ENCODE assay signal across 17 cellular contexts in the genomic region with DNA sequence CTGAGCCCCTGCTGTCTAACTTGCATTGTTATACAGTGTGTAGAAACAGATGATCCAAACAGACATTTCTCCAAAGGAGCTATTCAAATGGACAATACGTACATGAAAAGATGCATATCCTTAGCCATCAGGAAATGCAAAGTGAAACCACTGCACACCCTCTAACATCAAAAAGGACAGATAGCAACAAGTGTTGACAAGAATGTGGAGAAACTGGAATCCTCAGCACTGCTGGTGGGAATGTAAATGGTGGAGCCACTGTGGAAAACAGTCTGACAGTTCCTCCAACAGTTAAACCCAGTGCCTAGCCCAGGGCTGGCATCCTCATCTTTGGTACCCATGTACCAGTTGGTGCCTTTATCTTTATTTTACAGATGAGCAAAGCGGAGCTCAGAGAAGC. TPM values are rescaled to one million over a fixed set of nuclear protein-coding genes. Genes with fewer than 3 reads are reported as not detected.
DNase-seq lines count a peak whose midpoint lies in the region; ATAC-seq and TF ChIP-seq lines count a peak whose summit lies in the region.
"Had no signal": no experiment of that assay in that cellular context is flagged by ENCODE, and none has a peak within 500 bp of the region (broad histone marks: within the 10 kb centered on the region; RNA-seq: fewer than 3 reads in every experiment).

No MANE protein-coding gene starts in this region.

- no peaks in the 10 kb centered on the region for H3K27me3 Mint-ChIP-seq in stimulated activated naive CD8-positive, alpha-beta T cell treated with anti-CD3 and anti-CD28 coated beads, Interleukin-15, Interleukin-2, amounts not matched to agents 100 ng/mL and 50 ng/mL, for 24 hours
- H3K27me3 Mint-ChIP-seq in activated naive CD8-positive, alpha-beta T cell treated with anti-CD3 and anti-CD28 coated beads for 36 hours = no peaks in the 10 kb centered on the region
- no peaks in the 10 kb centered on the region for H3K27me3 Mint-ChIP-seq in naive thymus-derived CD8-positive, alpha-beta T cell

- POLR2A ChIA-PET in naive thymus-derived CD8-positive, alpha-beta T cell (lab: Charles Lee) = interaction anchor here (0.8 to 41.6 kb wide), 5 partner anchors 11 to 281 kb away, joined by 3 to 1589 read pairs (median 4); a partner anchor contains a TSS
- POLR2A ChIA-PET in A673 (lab: Charles Lee; ENCODE audit: low non-redundant PET) = interaction anchor here (0.6 kb wide), 1 partner anchor 909 kb away, joined by 3 read pairs; no protein-coding TSS in a partner anchor

- H3K27ac Mint-ChIP-seq in stimulated activated naive CD8-positive, alpha-beta T cell treated with anti-CD3 and anti-CD28 coated beads, Interleukin-15, Interleukin-2, amounts not matched to agents 100 ng/mL and 50 ng/mL, for 24 hours = peak overlapping the region; percentile 47
- peak overlapping the region; percentile 60 for H3K27ac Mint-ChIP-seq in activated naive CD8-positive, alpha-beta T cell treated with anti-CD3 and anti-CD28 coated beads for 36 hours
- peak overlapping the region in 6 of 10 donors; percentile 14 to 84 (median 52) for H3K27ac Mint-ChIP-seq in naive thymus-derived CD8-positive, alpha-beta T cell

- no peaks in the 10 kb centered on the region for H3K9me3 ChIP-seq in Peyer's patch
- no peaks in the 10 kb centered on the region for H3K9me3 ChIP-seq in A673 (ENCODE audit: low read depth, low read length, poor library complexity, severe bottlenecking)

- H3K4me3 ChIP-seq in Peyer's patch = no peak overlapping the region
- no peak overlapping the region for H3K4me3 ChIP-seq in A673 (ENCODE audit: low read depth, low read length, poor library complexity, severe bottlenecking)

- peaks cover 69% of the 10 kb centered on the region for H3K36me3 Mint-ChIP-seq in stimulated activated naive CD8-positive, alpha-beta T cell treated with anti-CD3 and anti-CD28 coated beads, Interleukin-15, Interleukin-2, amounts not matched to agents 100 ng/mL and 50 ng/mL, for 24 hours (ENCODE audit: low read depth)
- H3K36me3 Mint-ChIP-seq in activated naive CD8-positive, alpha-beta T cell treated with anti-CD3 and anti-CD28 coated beads for 36 hours = peaks cover 53% of the 10 kb centered on the region
- H3K36me3 Mint-ChIP-seq in naive thymus-derived CD8-positive, alpha-beta T cell = peaks cover 8 to 81% (median 19%) of the 10 kb centered on the region in 3 donors

- no peak for DNase-seq in stimulated activated naive CD8-positive, alpha-beta T cell treated with anti-CD3 and anti-CD28 coated beads, Interleukin-15, Interleukin-2, amounts not matched to agents 100 U/mL and 50 U/mL, for 24 hours
- DNase-seq in activated naive CD8-positive, alpha-beta T cell treated with anti-CD3 and anti-CD28 coated beads for 36 hours = no peak
- no peak for DNase-seq in naive thymus-derived CD8-positive, alpha-beta T cell
- DNase-seq in Peyer's patch = no peak
- no peak for DNase-seq in A673 (ENCODE audit: low spot score)
- DNase-seq: DMS153, HCEC 1CT, Karpas-422, NCI-H1105 treated with DMSO at 0.1 percent for 48 hours, NCI-H187, NCI-H446, NCI-H748 treated with DMSO at 0.1 percent for 48 hours, PC-3 had no signal

- H3K27me3 ChIP-seq in Peyer's patch (no peaks in the 10 kb centered on the region), A673 (replicated peaks; ENCODE audit: insufficient read depth, low read depth, low read length, poor library complexity) (no peaks in the 10 kb centered on the region)

- TF ChIP-seq POLR2A in Peyer's patch (IDR thresholded peaks at IDR 0.05) = no peak

- peaks cover 0 to 81% (median 0%) of the 10 kb centered on the region in 3 donors for H3K36me3 ChIP-seq in Peyer's patch
- peaks cover 29% of the 10 kb centered on the region for H3K36me3 ChIP-seq in A673 (ENCODE audit: insufficient read depth, low read length, poor library complexity, severe bottlenecking)

- H3K4me1 Mint-ChIP-seq in stimulated activated naive CD8-positive, alpha-beta T cell treated with anti-CD3 and anti-CD28 coated beads, Interleukin-15, Interleukin-2, amounts not matched to agents 100 ng/mL and 50 ng/mL, for 24 hours (ENCODE audit: low read depth) = peaks cover 27% of the 10 kb centered on the region
- peaks cover 13% of the 10 kb centered on the region for H3K4me1 Mint-ChIP-seq in activated naive CD8-positive, alpha-beta T cell treated with anti-CD3 and anti-CD28 coated beads for 36 hours
- peaks cover 7 to 31% (median 30%) of the 10 kb centered on the region in 4 donors for H3K4me1 Mint-ChIP-seq in naive thymus-derived CD8-positive, alpha-beta T cell

- no peak overlapping the region for H3K4me3 Mint-ChIP-seq in stimulated activated naive CD8-positive, alpha-beta T cell treated with anti-CD3 and anti-CD28 coated beads, Interleukin-15, Interleukin-2, amounts not matched to agents 100 ng/mL and 50 ng/mL, for 24 hours
- H3K4me3 Mint-ChIP-seq in activated naive CD8-positive, alpha-beta T cell treated with anti-CD3 and anti-CD28 coated beads for 36 hours = no peak overlapping the region
- H3K4me3 Mint-ChIP-seq in naive thymus-derived CD8-positive, alpha-beta T cell = no peak overlapping the region

- TF ChIP-seq CTCF in Peyer's patch (IDR thresholded peaks at IDR 0.05) = no peak
- TF ChIP-seq CTCF in A673 (conservative IDR thresholded peaks at IDR 0.05; ENCODE audit: low read depth, low read length) = no peak

- H3K27ac ChIP-seq in Peyer's patch (no peak overlapping the region), A673 (ENCODE audit: low read depth, low read length, poor library complexity, severe bottlenecking) (no peak overlapping the region)

- no peak for ATAC-seq in stimulated activated naive CD8-positive, alpha-beta T cell treated with anti-CD3 and anti-CD28 coated beads, Interleukin-15, Interleukin-2, amounts not matched to agents 100 U/mL and 50 U/mL, for 24 hours
- no peak for ATAC-seq in naive thymus-derived CD8-positive, alpha-beta T cell
- ATAC-seq in GM19328 (IDR thresholded peaks at IDR 0.05; ENCODE audit: unreplicated experiment) = no peak

- peaks cover 3% of the 10 kb centered on the region for H3K9me3 Mint-ChIP-seq in stimulated activated naive CD8-positive, alpha-beta T cell treated with anti-CD3 and anti-CD28 coated beads, Interleukin-15, Interleukin-2, amounts not matched to agents 100 ng/mL and 50 ng/mL, for 24 hours
- H3K9me3 Mint-ChIP-seq in activated naive CD8-positive, alpha-beta T cell treated with anti-CD3 and anti-CD28 coated beads for 36 hours = peaks cover 2% of the 10 kb centered on the region
- no peaks in the 10 kb centered on the region for H3K9me3 Mint-ChIP-seq in naive thymus-derived CD8-positive, alpha-beta T cell

- intact Hi-C loops in A673 (cut with micrococcal nuclease; ENCODE audit: unreplicated experiment) = no loop called here

- H3K4me1 ChIP-seq in Peyer's patch (no peaks in the 10 kb centered on the region), A673 (ENCODE audit: insufficient read depth, low read length, poor library complexity, severe bottlenecking) (no peaks in the 10 kb centered on the region)

- CTCF ChIA-PET in A673 (lab: Charles Lee) = no interaction called here

- BruUV-seq in A673 (replicated peaks; lab: Mats Ljungman, UMichigan) = no TSS peak

RNA-seq across cellular contexts. Expression of a gene that starts 8.5 kb away (rescaled TPM):
- not detected for total RNA-seq in activated naive CD8-positive, alpha-beta T cell treated with anti-CD3 and anti-CD28 coated beads for 36 hours
- not detected for total RNA-seq in naive thymus-derived CD8-positive, alpha-beta T cell
- polyA plus RNA-seq in naive thymus-derived CD8-positive, alpha-beta T cell = not detected
- total RNA-seq in Peyer's patch = not detected
- not detected in 2 replicates for total RNA-seq in A673 (2021)
- total RNA-seq: PC-3 had no signal
- polyA plus RNA-seq: AG04450, BJ had no signal

RNA-seq across cellular contexts. Expression of a gene that starts 15.3 kb away (rescaled TPM):
- not detected for total RNA-seq in activated naive CD8-positive, alpha-beta T cell treated with anti-CD3 and anti-CD28 coated beads for 36 hours
- total RNA-seq in naive thymus-derived CD8-positive, alpha-beta T cell = not detected
- polyA plus RNA-seq in naive thymus-derived CD8-positive, alpha-beta T cell = not detected
- total RNA-seq in Peyer's patch (not detected), A673 (2021) (not detected in 2 replicates)
- total RNA-seq: PC-3 had no signal
- polyA plus RNA-seq: BJ had no signal

RNA-seq across cellular contexts. Expression of a gene that starts 49.6 kb away (rescaled TPM):
- 100 to 1,000 TPM; 129 to 130 TPM for total RNA-seq in activated naive CD8-positive, alpha-beta T cell treated with anti-CD3 and anti-CD28 coated beads for 36 hours
- 100 to 1,000 TPM; 425 to 430 TPM for total RNA-seq in naive thymus-derived CD8-positive, alpha-beta T cell
- 10 to 100 TPM; 12.7 to 31.6 (median 21.3) TPM for polyA plus RNA-seq in naive thymus-derived CD8-positive, alpha-beta T cell
- total RNA-seq in Peyer's patch (100 to 1,000 TPM in 1 of 4 donors, 10 to 100 TPM in 3; 41.7 to 174 (median 75.0) TPM), A673 (2021) (20.4 and 28.8 TPM in 2 replicates)
